Comparison of ENCODE assay signal across 15 cellular contexts in the genomic region with DNA sequence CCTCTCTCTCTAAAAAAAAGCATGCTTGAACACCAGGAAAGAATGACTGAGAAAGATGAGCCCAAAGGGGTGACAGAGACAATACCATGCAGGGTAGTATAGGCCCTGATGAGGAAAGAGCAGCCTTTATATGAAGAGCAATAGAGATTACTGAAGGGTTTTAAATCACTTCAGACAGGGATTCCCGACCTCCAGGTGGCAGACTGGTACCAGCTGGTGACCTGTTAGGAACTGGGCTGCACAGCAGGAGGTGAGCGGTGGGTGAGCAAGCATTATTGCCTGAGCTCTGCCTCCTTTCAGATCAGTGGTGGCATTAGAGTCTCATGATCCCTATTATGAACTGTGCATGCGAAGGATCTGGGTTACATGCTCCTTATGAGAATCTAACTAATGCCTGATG.
"Had no signal": no experiment of that assay in that cellular context is flagged by ENCODE, and none has a peak within 500 bp of the region (broad histone marks: within the 10 kb centered on the region; RNA-seq: fewer than 3 reads in every experiment).

No MANE protein-coding gene starts in this region.

- H3K27ac ChIP-seq: adrenal gland, cardiac muscle cell, hepatocyte, parathyroid adenoma, thyroid gland had no signal

- H3K27me3 ChIP-seq: adrenal gland, cardiac muscle cell, hepatocyte, thyroid gland had no signal

- H3K4me1 ChIP-seq: adrenal gland, parathyroid adenoma, thyroid gland had no signal

- FAIRE-seq: endometrium, keratinocyte, urothelium cell line had no signal

- H3K27me3 Mint-ChIP-seq: activated naive CD4-positive, alpha-beta T cell treated with anti-CD3 and anti-CD28 coated beads, Interleukin-2, amount 50 U/mL, for 24 hours; naive thymus-derived CD4-positive, alpha-beta T cell; stimulated activated memory B cell treated with anti-CD40 and anti-IgM and Interleukin-4, amounts not matched to agents 10 μg/mL and 1 μg/mL and 100 μg/mL, for 72 hours had no signal

- H3K79me2 ChIP-seq: hepatocyte, parathyroid adenoma had no signal

- H3K4me1 Mint-ChIP-seq: activated naive CD4-positive, alpha-beta T cell treated with anti-CD3 and anti-CD28 coated beads, Interleukin-2, amount 50 U/mL, for 24 hours; stimulated activated memory B cell treated with anti-CD40 and anti-IgM and Interleukin-4, amounts not matched to agents 10 μg/mL and 1 μg/mL and 100 μg/mL, for 72 hours had no signal

- DNase-seq: activated CD4-positive, CD25-positive, alpha-beta regulatory T cell treated with anti-CD3 and anti-CD28 coated beads, Interleukin-2, amount 50 U/mL, for 72 hours; adrenal gland; naive thymus-derived CD4-positive, alpha-beta T cell; stimulated activated CD4-positive, alpha-beta T cell treated with anti-CD3 and anti-CD28 coated beads, Interleukin-2, amount 100 ng/mL, for 48 hours; thyroid gland had no signal

- H3K4me3 Mint-ChIP-seq: activated naive CD4-positive, alpha-beta T cell treated with anti-CD3 and anti-CD28 coated beads, Interleukin-2, amount 50 U/mL, for 24 hours; stimulated activated memory B cell treated with anti-CD40 and anti-IgM and Interleukin-4, amounts not matched to agents 10 μg/mL and 1 μg/mL and 100 μg/mL, for 72 hours had no signal

- H3K27ac Mint-ChIP-seq: activated naive CD4-positive, alpha-beta T cell treated with anti-CD3 and anti-CD28 coated beads, Interleukin-2, amount 50 U/mL, for 24 hours; activated T-helper 2 cell treated with anti-CD3 and anti-CD28 coated beads, Interferon-gamma antibody, Interleukin-2, Interleukin-4, amounts not matched to agents 10 μg/mL and 5 μg/mL and 100 μg/mL, durations not matched to agents 14 hours and 24 hours and 36 hours; stimulated activated memory B cell treated with anti-CD40 and anti-IgM and Interleukin-4, amounts not matched to agents 10 μg/mL and 1 μg/mL and 100 μg/mL, for 72 hours had no signal

- H3K4me2 ChIP-seq: hepatocyte had no signal

- ATAC-seq: left lobe of liver; naive thymus-derived CD4-positive, alpha-beta T cell; stimulated activated memory B cell treated with anti-CD40 and anti-IgM and Interleukin-4, amounts not matched to agents 10 μg/mL and 1 μg/mL and 100 μg/mL, for 72 hours had no signal

- H3K9me3 ChIP-seq: thyroid gland had no signal

- H3K9ac ChIP-seq: parathyroid adenoma had no signal

- H2AFZ ChIP-seq: hepatocyte, parathyroid adenoma had no signal

- H3K4me3 ChIP-seq: adrenal gland, cardiac muscle cell, hepatocyte, thyroid gland had no signal
